Comparison of ENCODE assay signal across 26 cellular contexts in genomic region chr14:69161590-69161989, GRCh38. TPM values are rescaled to one million over a fixed set of nuclear protein-coding genes. Genes with fewer than 3 reads are reported as not detected.
A peak's percentile ranks its signal among the peaks of the same experiment; 100 is the strongest.
DNase-seq lines count a peak whose midpoint lies in the region; ATAC-seq, FAIRE-seq and TF ChIP-seq lines count a peak whose summit lies in the region.
"Had no signal": no experiment of that assay in that cellular context is flagged by ENCODE, and none has a peak within 500 bp of the region (broad histone marks: within the 10 kb centered on the region; RNA-seq: fewer than 3 reads in every experiment).

No MANE protein-coding gene starts in this region.

- peak; percentile 54 for FAIRE-seq in A549 (lab: Jason Lieb, UNC)
- FAIRE-seq in HTR-8/SVneo (lab: Jason Lieb, UNC) = peak; percentile 44
- peak; percentile 61 for FAIRE-seq in urothelium cell line (lab: Jason Lieb, UNC)
- FAIRE-seq: GM12878, GM12892, GM18507, GM19239 had no signal

- DNase-seq in A549 (ENCODE audit: low read depth in 1 of 2, low spot score in 1 of 2) (no peak), HTR-8/SVneo (ENCODE audit: insufficient read length, low spot score) (no peak), urothelium cell line (ENCODE audit: low spot score) (no peak), NCI-H446 (lab: John Stamatoyannopoulos, UW) (no peak)
- DNase-seq: ACHN; BE2C; C1 segment of cervical spinal cord; CD4-positive, alpha-beta memory T cell; CD4-positive, CD25-positive, alpha-beta regulatory T cell; CD8-positive, alpha-beta memory T cell; COR-L47; DMS 273 treated with DMSO at 0.1 percent for 48 hours; DMS153; DMS53; DMS79; DND-41; EL; GDM1 had no signal

- no peak overlapping the region for H3K27ac ChIP-seq in A549
- H3K27ac ChIP-seq: 22Rv1, BLaER1 had no signal

- no peak for TF ChIP-seq POLR2A in A549 (IDR thresholded peaks at IDR 0.05; ENCODE audit: low read length)

- no peak for ATAC-seq in A549
- no peak for ATAC-seq in activated T-helper 17 cell treated with anti-CD3 and anti-CD28 coated beads, Interleukin-2, amount 50 U/mL, for 72 hours (replicated peaks)
- ATAC-seq: GM12878 had no signal

- peaks cover 13% of the 10 kb centered on the region; the same call in 1 of the 3 replicates for H3K9me3 ChIP-seq in A549

- no peaks in the 10 kb centered on the region for H3K4me1 ChIP-seq in A549
- H3K4me1 ChIP-seq: BE2C, BLaER1 had no signal

- H3K4me3 ChIP-seq in A549 = no peak overlapping the region
- H3K4me3 ChIP-seq: BLaER1, GM12878 had no signal

- WGBS in A549 (ENCODE audit: missing lambda C conversion rate) = 0% methylated on average over 1 of the region's 1 CpG

- TF ChIP-seq CTCF in A549 (IDR thresholded peaks at IDR 0.05) = no peak

- H3K27ac Mint-ChIP-seq in activated T-helper 17 cell treated with anti-CD3 and anti-CD28 coated beads, Interleukin-2, amount 50 U/mL, for 72 hours = no peak overlapping the region
- H3K27ac Mint-ChIP-seq: CD14-positive monocyte; CD4-positive, alpha-beta memory T cell; CD4-positive, CD25-positive, alpha-beta regulatory T cell; CD8-positive, alpha-beta memory T cell had no signal

- H3K27me3 Mint-ChIP-seq in activated T-helper 17 cell treated with anti-CD3 and anti-CD28 coated beads, Interleukin-2, amount 50 U/mL, for 72 hours = peaks cover 21% of the 10 kb centered on the region

- no peaks in the 10 kb centered on the region for H3K4me1 Mint-ChIP-seq in activated T-helper 17 cell treated with anti-CD3 and anti-CD28 coated beads, Interleukin-2, amount 50 U/mL, for 72 hours
- H3K4me1 Mint-ChIP-seq: CD14-positive monocyte; CD4-positive, alpha-beta memory T cell; CD4-positive, CD25-positive, alpha-beta regulatory T cell; CD8-positive, alpha-beta memory T cell had no signal

- H3K9me3 Mint-ChIP-seq in activated T-helper 17 cell treated with anti-CD3 and anti-CD28 coated beads, Interleukin-2, amount 50 U/mL, for 72 hours = peaks cover 8% of the 10 kb centered on the region

- no peaks in the 10 kb centered on the region for H3K36me3 Mint-ChIP-seq in activated T-helper 17 cell treated with anti-CD3 and anti-CD28 coated beads, Interleukin-2, amount 50 U/mL, for 72 hours (ENCODE audit: low read depth)
- H3K36me3 Mint-ChIP-seq: CD14-positive monocyte; CD4-positive, CD25-positive, alpha-beta regulatory T cell had no signal

- H3K4me3 Mint-ChIP-seq in activated T-helper 17 cell treated with anti-CD3 and anti-CD28 coated beads, Interleukin-2, amount 50 U/mL, for 72 hours = no peak overlapping the region
- H3K4me3 Mint-ChIP-seq: CD4-positive, alpha-beta memory T cell; CD4-positive, CD25-positive, alpha-beta regulatory T cell; CD8-positive, alpha-beta memory T cell had no signal

- no peak for TF ChIP-seq RAD21 in A549 (conservative IDR thresholded peaks at IDR 0.05 in 1 of 2, IDR thresholded peaks at IDR 0.05 in 1 of 2)

- CTCF ChIA-PET in A549 (lab: Yijun Ruan, JAX) = interaction anchor here (0.9 kb wide), 1 partner anchor 32 kb away, joined by 3 read pairs; no protein-coding TSS in a partner anchor

- TF ChIP-seq EP300 in A549 (IDR thresholded peaks at IDR 0.05) = no peak

- POLR2A ChIA-PET in A549 (lab: Yijun Ruan, JAX) = no interaction called here

- no peak overlapping the region for H3K4me2 ChIP-seq in A549
- H3K4me2 ChIP-seq: BLaER1 had no signal

TF ChIP-seq in A549, 52 proteins besides CTCF, POLR2A, EP300 and RAD21:
- TF ChIP-seq RCOR1 (IDR thresholded peaks at IDR 0.05; ENCODE audit: low read depth, low read length) (no peak), HOXA7 (CRISPR knock-in tag; IDR thresholded peaks at IDR 0.05) (no peak), RNF2 (IDR thresholded peaks at IDR 0.05; ENCODE audit: borderline replicate concordance, low read depth) (no peak), CBX2 (IDR thresholded peaks at IDR 0.05; ENCODE audit: borderline replicate concordance, low read depth) (no peak), E2F6 (IDR thresholded peaks at IDR 0.05; ENCODE audit: borderline replicate concordance, low read depth) (no peak), MYC (IDR thresholded peaks at IDR 0.05; ENCODE audit: borderline replicate concordance, low read length) (no peak), ZNF302 (CRISPR knock-in tag; IDR thresholded peaks at IDR 0.05) (no peak), PBX3 (IDR thresholded peaks at IDR 0.05) (no peak), CEBPB (IDR thresholded peaks at IDR 0.05) (no peak), NPAS2 (CRISPR knock-in tag; IDR thresholded peaks at IDR 0.05; ENCODE audit: borderline replicate concordance) (no peak), BHLHE40 (IDR thresholded peaks at IDR 0.05; ENCODE audit: low read depth, low read length) (no peak), HDAC2 (IDR thresholded peaks at IDR 0.05) (no peak), CHD4 (IDR thresholded peaks at IDR 0.05; ENCODE audit: borderline replicate concordance) (no peak), RARB (CRISPR knock-in tag; IDR thresholded peaks at IDR 0.05) (no peak), EHF (CRISPR knock-in tag; IDR thresholded peaks at IDR 0.05) (no peak), SMC3 (IDR thresholded peaks at IDR 0.05) (no peak), ZFP36 (IDR thresholded peaks at IDR 0.05; ENCODE audit: borderline replicate concordance, partially characterized antibody) (no peak)

RNA-seq across cellular contexts. Expression of gene DCAF5, which starts 8.7 kb away (rescaled TPM):
- polyA plus RNA-seq in A549 (2011; rRNA removed) (23.7 and 31.6 TPM in 2 replicates), A549 (2017; fragmentation: RNase III; extraction: RNeasy Plus Mini Kit Qiagen cat#74134 plus additional on column Dnase treatment) (13.7 to 15.5 TPM (median 14.3 TPM) in 3 replicates)
- polyA plus RNA-seq in A549 (2012; cell fraction: cytosol; rRNA removed) = 13.8 and 17.3 TPM in 2 replicates
- 37.4 and 41.0 TPM in 2 replicates for polyA plus RNA-seq in A549 (2012; cell fraction: nucleus; rRNA removed)
- polyA minus RNA-seq in A549 (2011; rRNA and poly(A)+ RNA removed) = 31.9 and 35.1 TPM in 2 replicates
- total RNA-seq in activated T-helper 17 cell treated with anti-CD3 and anti-CD28 coated beads, Interleukin-2, amount 50 U/mL, for 72 hours = 10 to 100 TPM; 31.4 to 37.7 TPM

RNA-seq across cellular contexts. Expression of gene EXD2, which starts 29.7 kb away (rescaled TPM):
- polyA plus RNA-seq in A549 (2011; rRNA removed) (22.1 and 22.3 TPM in 2 replicates), A549 (2017; fragmentation: RNase III; extraction: RNeasy Plus Mini Kit Qiagen cat#74134 plus additional on column Dnase treatment) (11.3 to 15.5 TPM (median 13.9 TPM) in 3 replicates)
- polyA plus RNA-seq in A549 (2012; cell fraction: cytosol; rRNA removed) = 4.9 and 6.4 TPM in 2 replicates
- 7.8 and 9.6 TPM in 2 replicates for polyA plus RNA-seq in A549 (2012; cell fraction: nucleus; rRNA removed)
- 18.8 and 21.3 TPM in 2 replicates for polyA minus RNA-seq in A549 (2011; rRNA and poly(A)+ RNA removed)
- 10 to 100 TPM in 1 of 2 donors, 1 to 10 TPM in 1; 9.2 to 11.8 TPM for total RNA-seq in activated T-helper 17 cell treated with anti-CD3 and anti-CD28 coated beads, Interleukin-2, amount 50 U/mL, for 72 hours
